In genomic region chr2:76713312-76713711, GRCh38 we compare ENCODE assay signal across 27 cellular contexts.
"Had no signal": no experiment of that assay in that cellular context is flagged by ENCODE, and none has a peak within 500 bp of the region (broad histone marks: within the 10 kb centered on the region; RNA-seq: fewer than 3 reads in every experiment).

No MANE protein-coding gene starts in this region.

- H3K9me3 ChIP-seq: colonic mucosa, esophagus squamous epithelium, gastrocnemius medialis, gastroesophageal sphincter, heart left ventricle had no signal

- H3K4me1 ChIP-seq: colonic mucosa, esophagus muscularis mucosa, esophagus squamous epithelium, foreskin keratinocyte, gastrocnemius medialis, gastroesophageal sphincter, heart left ventricle, heart right ventricle had no signal

- H3K27me3 ChIP-seq: colonic mucosa, dorsolateral prefrontal cortex, esophagus muscularis mucosa, esophagus squamous epithelium, foreskin keratinocyte, gastrocnemius medialis, gastroesophageal sphincter, heart left ventricle, heart right ventricle had no signal

- ATAC-seq: effector memory CD8-positive, alpha-beta T cell; esophagus mucosa; foreskin keratinocyte; gastrocnemius medialis; gastroesophageal sphincter; heart left ventricle; heart right ventricle had no signal

- H3K36me3 ChIP-seq: colonic mucosa, esophagus muscularis mucosa, esophagus squamous epithelium, gastrocnemius medialis, gastroesophageal sphincter, heart left ventricle, heart right ventricle had no signal

- DNase-seq: colonic mucosa; cortex of kidney; dermis blood vessel endothelial cell; dorsolateral prefrontal cortex; effector CD4-positive, alpha-beta T cell; effector CD8-positive, alpha-beta T cell; effector memory CD4-positive, alpha-beta T cell; effector memory CD8-positive, alpha-beta T cell; endodermal cell; erythroblast; esophagus squamous epithelium; foreskin fibroblast; foreskin keratinocyte; foreskin melanocyte; gastrocnemius medialis; glutamatergic neuron; head of caudate nucleus; heart left ventricle; heart right ventricle had no signal

- H3K4me3 ChIP-seq: colonic mucosa, coronary artery, dorsolateral prefrontal cortex, esophagus muscularis mucosa, esophagus squamous epithelium, gastrocnemius medialis, gastroesophageal sphincter, heart left ventricle, heart right ventricle had no signal

- H3K27ac ChIP-seq: colonic mucosa, coronary artery, dorsolateral prefrontal cortex, epithelial cell of prostate, esophagus muscularis mucosa, esophagus squamous epithelium, foreskin keratinocyte, gastrocnemius medialis, gastroesophageal sphincter, heart left ventricle, heart right ventricle had no signal

- FAIRE-seq: colon, endometrium, endothelial cell of umbilical vein had no signal
